ENCODE assay signal across 28 cellular contexts in genomic region chr1:179445593-179445992, GRCh38.
"Had no signal": no experiment of that assay in that cellular context is flagged by ENCODE, and none has a peak within 500 bp of the region (broad histone marks: within the 10 kb centered on the region; RNA-seq: fewer than 3 reads in every experiment).

No MANE protein-coding gene starts in this region.

- H3K4me3 ChIP-seq: colonic mucosa, esophagus squamous epithelium, gastrocnemius medialis, heart right ventricle, left lung, lower lobe of right lung, mucosa of descending colon had no signal

- H3K9me3 ChIP-seq: colonic mucosa, esophagus squamous epithelium, gastrocnemius medialis, heart right ventricle, left lung, lower lobe of right lung, mucosa of descending colon had no signal

- H3K4me3 Mint-ChIP-seq: dendritic cell treated with granulocyte-macrophage colony-stimulating factor and Interleukin-4, amounts not matched to agents 40 ng/mL and 50 ng/mL, for 4 days; effector memory CD8-positive, alpha-beta T cell; endodermal cell; mesothelial cell of epicardium; naive B cell had no signal

- H3K27ac ChIP-seq: colonic mucosa, epithelial cell of prostate, esophagus squamous epithelium, gastrocnemius medialis, heart right ventricle, left lung, lower lobe of right lung had no signal

- H3K9me3 Mint-ChIP-seq: dendritic cell treated with granulocyte-macrophage colony-stimulating factor and Interleukin-4, amounts not matched to agents 40 ng/mL and 50 ng/mL, for 4 days; effector memory CD8-positive, alpha-beta T cell; mesothelial cell of epicardium had no signal

- FAIRE-seq: endometrium, islet of Langerhans, keratinocyte had no signal

- H3K36me3 Mint-ChIP-seq: mesothelial cell of epicardium, naive B cell had no signal

- DNase-seq: colonic mucosa; cortex of kidney; effector CD8-positive, alpha-beta T cell; effector memory CD8-positive, alpha-beta T cell; endodermal cell; erythroblast; esophagus squamous epithelium; foreskin fibroblast; foreskin melanocyte; gastrocnemius medialis; glutamatergic neuron; head of caudate nucleus; heart right ventricle; hippocampal formation; left cardiac atrium; left lung; left ventricle myocardium superior; lower lobe of right lung; mesenchymal stem cell; mucosa of descending colon; naive B cell had no signal

- H3K4me1 Mint-ChIP-seq: mesothelial cell of epicardium, naive B cell had no signal

- H3K27ac Mint-ChIP-seq: dendritic cell treated with granulocyte-macrophage colony-stimulating factor and Interleukin-4, amounts not matched to agents 40 ng/mL and 50 ng/mL, for 4 days; effector memory CD8-positive, alpha-beta T cell; endodermal cell; mesothelial cell of epicardium; naive B cell had no signal

- ATAC-seq: effector memory CD8-positive, alpha-beta T cell; esophagus mucosa; gastrocnemius medialis; heart right ventricle; left cardiac atrium; left lung; left ventricle myocardium superior; lower lobe of right lung; mucosa of descending colon had no signal

- H3K27me3 ChIP-seq: colonic mucosa, esophagus squamous epithelium, gastrocnemius medialis, left lung had no signal

- H3K36me3 ChIP-seq: colonic mucosa, esophagus squamous epithelium, gastrocnemius medialis, heart right ventricle, left lung, lower lobe of right lung had no signal

- H3K4me1 ChIP-seq: colonic mucosa, esophagus squamous epithelium, gastrocnemius medialis, heart right ventricle, left lung, lower lobe of right lung had no signal
